Comparison of ENCODE assay signal across 13 cellular contexts in the genomic region with DNA sequence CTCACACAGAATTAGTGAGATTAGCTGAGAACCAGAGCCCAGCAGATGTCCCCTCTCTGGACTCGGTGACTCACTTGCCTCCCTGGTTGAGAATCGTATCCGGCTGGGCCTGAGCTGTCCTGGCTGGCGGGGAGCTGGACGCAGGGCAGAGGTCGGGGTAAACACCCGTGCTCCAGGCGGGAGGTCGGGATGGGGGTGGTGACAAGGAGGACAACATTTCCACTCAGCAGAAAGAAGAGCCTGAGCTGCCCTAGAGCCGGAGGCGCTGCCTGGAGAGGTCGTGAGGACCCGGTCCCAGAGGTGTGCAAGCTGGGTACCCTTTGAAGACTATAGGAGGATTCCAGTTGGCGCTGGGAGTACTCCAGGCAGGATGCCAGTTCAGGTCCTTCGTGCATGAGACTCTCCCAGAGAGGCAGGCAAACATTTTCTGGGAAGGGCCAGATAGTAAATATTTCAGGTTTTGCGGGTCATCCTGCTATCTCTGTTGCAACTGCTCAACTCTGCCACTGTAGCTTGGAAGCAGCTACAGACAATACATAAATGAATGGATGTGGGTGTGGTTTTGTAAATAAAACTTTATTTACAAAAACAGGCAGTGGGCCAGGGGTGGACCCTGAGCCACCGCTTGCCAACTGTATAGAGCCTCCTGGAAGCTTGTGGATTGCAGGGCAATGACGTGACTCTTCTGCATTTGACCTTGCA.
DNase-seq lines count a peak whose midpoint lies in the region; ATAC-seq and TF ChIP-seq lines count a peak whose summit lies in the region.
"Had no signal": no experiment of that assay in that cellular context is flagged by ENCODE, and none has a peak within 500 bp of the region (broad histone marks: within the 10 kb centered on the region; RNA-seq: fewer than 3 reads in every experiment).

No MANE protein-coding gene starts in this region.

- H3K36me3 Mint-ChIP-seq in osteocyte (ENCODE audit: unreplicated experiment): no peaks in the 10 kb centered on the region
- H3K36me3 Mint-ChIP-seq in H9 (ENCODE audit: insufficient read depth in 1 of 3, low read depth in 3 of 3): no peaks in the 10 kb centered on the region
- H3K36me3 Mint-ChIP-seq in activated CD4-positive, alpha-beta memory T cell treated with anti-CD3 and anti-CD28 coated beads, Interleukin-2, amount 10 ng/mL, durations not matched to agents 7 days and 5 days (ENCODE audit: low read depth): no peaks in the 10 kb centered on the region
- H3K36me3 Mint-ChIP-seq: CD14-positive monocyte had no signal

- H3K9ac ChIP-seq in H9 (ENCODE audit: extremely low read depth, insufficient read length, low read length): no peak overlapping the region

- no peak overlapping the region for H4K91ac ChIP-seq in H9 (ENCODE audit: insufficient read length, low read depth, low read length)

- intact Hi-C loops in posterior vena cava (cut with DNase I): no loop called here

- H3K23ac ChIP-seq in H9 (ENCODE audit: insufficient read length, low read depth, low read length): no peak overlapping the region

- no peak overlapping the region for H3K4ac ChIP-seq in H9 (ENCODE audit: low read depth, low read length)

- H3K23me2 ChIP-seq in H9 (ENCODE audit: insufficient read length, low read depth, low read length, poor library complexity, severe bottlenecking): no peaks in the 10 kb centered on the region

- no peak overlapping the region for H2BK15ac ChIP-seq in H9 (ENCODE audit: low read depth, low read length)

- H3K4me1 Mint-ChIP-seq in osteocyte (ENCODE audit: unreplicated experiment) (peaks cover 46% of the 10 kb centered on the region), H9 (peaks cover 36 to 63% of the 10 kb centered on the region in 2 experiments)
- no peaks in the 10 kb centered on the region for H3K4me1 Mint-ChIP-seq in activated CD4-positive, alpha-beta memory T cell treated with anti-CD3 and anti-CD28 coated beads, Interleukin-2, amount 10 ng/mL, durations not matched to agents 7 days and 5 days
- H3K4me1 Mint-ChIP-seq: activated CD4-positive, alpha-beta T cell treated with anti-CD3 and anti-CD28 coated beads, Interleukin-2, amount 10 ng/mL, durations not matched to agents 24 days and 14 days; CD14-positive monocyte had no signal

- DNase-seq in ELF-1 (ENCODE audit: low read depth, low spot score) (peak; percentile 59), NCI-H748 (lab: John Stamatoyannopoulos, UW; ENCODE audit: unreplicated experiment) (peak; percentile 84), dermis blood vessel endothelial cell (peak; percentile 29), osteocyte (ENCODE audit: extremely low spot score, unreplicated experiment) (no peak), H9 (no peak), posterior vena cava (ENCODE audit: low spot score) (no peak)
- DNase-seq in activated CD4-positive, alpha-beta memory T cell treated with anti-CD3 and anti-CD28 coated beads, Interleukin-2, amount 10 ng/mL, durations not matched to agents 7 days and 5 days: no peak
- DNase-seq: activated CD4-positive, alpha-beta T cell treated with anti-CD3 and anti-CD28 coated beads, Interleukin-2, amount 10 ng/mL, durations not matched to agents 24 days and 14 days; activated gamma-delta T cell; NCI-H1105; T-helper 1 cell had no signal

- H3K27me3 Mint-ChIP-seq in osteocyte (ENCODE audit: unreplicated experiment): peaks cover 4% of the 10 kb centered on the region
- no peaks in the 10 kb centered on the region for H3K27me3 Mint-ChIP-seq in H9 (ENCODE audit: low read depth)
- H3K27me3 Mint-ChIP-seq in activated CD4-positive, alpha-beta memory T cell treated with anti-CD3 and anti-CD28 coated beads, Interleukin-2, amount 10 ng/mL, durations not matched to agents 7 days and 5 days: peaks cover 5% of the 10 kb centered on the region
- H3K27me3 Mint-ChIP-seq: activated CD4-positive, alpha-beta T cell treated with anti-CD3 and anti-CD28 coated beads, Interleukin-2, amount 10 ng/mL, durations not matched to agents 24 days and 14 days had no signal

- no peak overlapping the region for H3K18ac ChIP-seq in H9 (ENCODE audit: insufficient read length, low read depth, low read length)

- H2BK20ac ChIP-seq in H9 (ENCODE audit: low read depth, low read length, poor library complexity, severe bottlenecking): no peak overlapping the region

- POLR2A ChIA-PET in activated CD4-positive, alpha-beta memory T cell treated with anti-CD3 and anti-CD28 coated beads, Interleukin-2, amount 10 ng/mL, durations not matched to agents 7 days and 5 days (lab: Charles Lee): no interaction called here

- H3K14ac ChIP-seq in H9 (ENCODE audit: insufficient read depth, low read length): no peak overlapping the region

- H2BK120ac ChIP-seq in H9 (ENCODE audit: low read depth, low read length, poor library complexity, severe bottlenecking): no peak overlapping the region

- no peak overlapping the region for H4K5ac ChIP-seq in H9 (ENCODE audit: insufficient read length, low read depth, low read length)

- ATAC-seq in GM18867 (IDR thresholded peaks at IDR 0.05; ENCODE audit: unreplicated experiment): no peak

- no peak overlapping the region for H3K27ac ChIP-seq in H9 (ENCODE audit: insufficient read length, low read depth, low read length)

- H3K27me3 ChIP-seq in H9 (ENCODE audit: insufficient read depth, low read length): no peaks in the 10 kb centered on the region

- H3K4me1 ChIP-seq in H9 (ENCODE audit: insufficient read depth, low read length): peaks cover 5% of the 10 kb centered on the region; the same call in 1 of the 2 replicates

- H4K20me1 ChIP-seq in H9 (ENCODE audit: control insufficient read depth, insufficient read depth, insufficient read length): no peaks in the 10 kb centered on the region

- no peaks in the 10 kb centered on the region for H3K9me3 ChIP-seq in H9 (ENCODE audit: control insufficient read depth, low read depth, low read length)

- H3K79me1 ChIP-seq in H9 (ENCODE audit: insufficient read depth, low read depth, low read length, poor library complexity, severe bottlenecking): no peaks in the 10 kb centered on the region

- CTCF ChIA-PET in activated CD4-positive, alpha-beta memory T cell treated with anti-CD3 and anti-CD28 coated beads, Interleukin-2, amount 10 ng/mL, durations not matched to agents 7 days and 5 days (lab: Charles Lee): no interaction called here

- TF ChIP-seq CTCF in osteocyte (IDR thresholded peaks at IDR 0.05) (no peak), H9 (conservative IDR thresholded peaks at IDR 0.05) (no peak)

- H3K4me3 Mint-ChIP-seq in osteocyte (ENCODE audit: unreplicated experiment) (no peak overlapping the region), H9 (no peak overlapping the region)
- no peak overlapping the region for H3K4me3 Mint-ChIP-seq in activated CD4-positive, alpha-beta memory T cell treated with anti-CD3 and anti-CD28 coated beads, Interleukin-2, amount 10 ng/mL, durations not matched to agents 7 days and 5 days
- H3K4me3 Mint-ChIP-seq: activated CD4-positive, alpha-beta T cell treated with anti-CD3 and anti-CD28 coated beads, Interleukin-2, amount 10 ng/mL, durations not matched to agents 24 days and 14 days; CD14-positive monocyte had no signal

- H3K27ac Mint-ChIP-seq in osteocyte (ENCODE audit: unreplicated experiment): peak overlapping the region; percentile 45
- peak overlapping the region in 1 of 3 experiments; percentile 32; a peak in 2 of 7 replicates for H3K27ac Mint-ChIP-seq in H9
- no peak overlapping the region for H3K27ac Mint-ChIP-seq in activated CD4-positive, alpha-beta memory T cell treated with anti-CD3 and anti-CD28 coated beads, Interleukin-2, amount 10 ng/mL, durations not matched to agents 7 days and 5 days
- H3K27ac Mint-ChIP-seq: activated CD4-positive, alpha-beta T cell treated with anti-CD3 and anti-CD28 coated beads, Interleukin-2, amount 10 ng/mL, durations not matched to agents 24 days and 14 days; CD14-positive monocyte had no signal

- no peak overlapping the region for H2BK5ac ChIP-seq in H9 (ENCODE audit: insufficient read length, low read length)

- no peak overlapping the region for H3T11ph ChIP-seq in H9 (ENCODE audit: low read length)

- no peak overlapping the region for H2BK12ac ChIP-seq in H9 (ENCODE audit: insufficient read length, low read depth, low read length)

- H3K9me3 Mint-ChIP-seq in osteocyte (ENCODE audit: unreplicated experiment) (no peaks in the 10 kb centered on the region), H9 (no peaks in the 10 kb centered on the region)
- no peaks in the 10 kb centered on the region for H3K9me3 Mint-ChIP-seq in activated CD4-positive, alpha-beta memory T cell treated with anti-CD3 and anti-CD28 coated beads, Interleukin-2, amount 10 ng/mL, durations not matched to agents 7 days and 5 days
- H3K9me3 Mint-ChIP-seq: activated CD4-positive, alpha-beta T cell treated with anti-CD3 and anti-CD28 coated beads, Interleukin-2, amount 10 ng/mL, durations not matched to agents 24 days and 14 days; CD14-positive monocyte had no signal

- no peak overlapping the region for H4K8ac ChIP-seq in H9 (replicated peaks; ENCODE audit: insufficient read length, low read depth, low read length)

- H3K56ac ChIP-seq in H9 (ENCODE audit: insufficient read length, low read depth, low read length): no peak overlapping the region

- H3K79me2 ChIP-seq in H9 (ENCODE audit: insufficient read depth, low read length): no peaks in the 10 kb centered on the region

- H2AFZ ChIP-seq in H9 (ENCODE audit: low read length): no peak overlapping the region

- WGBS in H9 (ENCODE audit: extremely low coverage, insufficient read length, low lambda C conversion rate): no CpG with 5 or more reads among the region's 18 CpGs

- H2AK5ac ChIP-seq in H9 (ENCODE audit: insufficient read length, low read length): no peak overlapping the region

- H3K4me2 ChIP-seq in H9 (ENCODE audit: insufficient read depth, insufficient read length, low read length): no peak overlapping the region

Comparison
In these comparisons a context has a peak if more than half of its experiments do, and no peak if none do; other contexts are left out.
1. DNase-seq: peak in ELF-1 (single experiment), NCI-H748 (single experiment) and dermis blood vessel endothelial cell (single experiment); none in osteocyte (single experiment), H9 (single experiment), posterior vena cava (single experiment) and activated CD4-positive, alpha-beta memory T cell treated with anti-CD3 and anti-CD28 coated beads, Interleukin-2, amount 10 ng/mL, durations not matched to agents 7 days and 5 days (single experiment).